ENCODE assay signal across 25 cellular contexts in genomic region chr3:195256639-195257453, GRCh38. TPM values are rescaled to one million over a fixed set of nuclear protein-coding genes. Genes with fewer than 3 reads are reported as not detected.
DNase-seq lines count a peak whose midpoint lies in the region; ATAC-seq, FAIRE-seq and TF ChIP-seq lines count a peak whose summit lies in the region.
"Had no signal": no experiment of that assay in that cellular context is flagged by ENCODE, and none has a peak within 500 bp of the region (broad histone marks: within the 10 kb centered on the region; RNA-seq: fewer than 3 reads in every experiment).

No MANE protein-coding gene starts in this region.

- TF ChIP-seq EP300 in K562 (IDR thresholded peaks at IDR 0.05; ENCODE audit: low read length): no peak

- H3K27me3 ChIP-seq in K562 (ENCODE audit: control insufficient read depth in 2 of 2, insufficient read depth in 2 of 2, low read length in 2 of 2): no peaks in the 10 kb centered on the region
- H3K27me3 ChIP-seq: body of pancreas, pancreas had no signal

- peak overlapping the region in 1 of 2 experiments; percentile 73; a peak in 2 of 4 replicates for H3K9ac ChIP-seq in K562 (ENCODE audit: insufficient read depth in 1 of 2, low read depth in 2 of 2, low read length in 2 of 2)

- TF ChIP-seq RAD21 in K562 (CRISPR knock-in tag; conservative IDR thresholded peaks at IDR 0.05 in 1 of 2, IDR thresholded peaks at IDR 0.05 in 1 of 2): no peak

- no peaks in the 10 kb centered on the region for H4K20me1 ChIP-seq in K562 (replicated peaks; ENCODE audit: control insufficient read depth, insufficient read depth, low read length)

- H3K27ac Mint-ChIP-seq in naive thymus-derived CD8-positive, alpha-beta T cell: peak overlapping the region; percentile 35 to 90 (median 78)
- H3K27ac Mint-ChIP-seq: activated naive CD4-positive, alpha-beta T cell treated with anti-CD3 and anti-CD28 coated beads, Interleukin-2, amount 50 U/mL, for 72 hours; activated T-cell treated with anti-CD3 and anti-CD28 coated beads, Interleukin-2, amount 50 U/mL, for 72 hours had no signal

- H3K27me3 Mint-ChIP-seq in naive thymus-derived CD8-positive, alpha-beta T cell: no peaks in the 10 kb centered on the region

- DNase-seq in activated CD8-positive, alpha-beta memory T cell treated with anti-CD3 and anti-CD28 coated beads for 24 hours: peak; percentile 56
- DNase-seq in activated CD8-positive, alpha-beta memory T cell treated with anti-CD3 and anti-CD28 coated beads, Interleukin-2, amount 50 U/mL, for 4 hours: no peak
- DNase-seq in K562 (ENCODE audit: extremely low read depth in 1 of 4, low spot score in 3 of 4) (no peak), ureter (ENCODE audit: low spot score) (peak; percentile 33), NCI-H82 treated with DMSO at 0.1 percent for 48 hours (lab: John Stamatoyannopoulos, UW; ENCODE audit: unreplicated experiment) (no peak), NCI-H1694 (lab: John Stamatoyannopoulos, UW) (no peak)
- DNase-seq in naive thymus-derived CD8-positive, alpha-beta T cell: no peak
- DNase-seq: activated CD4-positive, alpha-beta T cell treated with anti-CD3 and anti-CD28 coated beads, Interleukin-2, amount 50 U/mL, for 1 hour; activated T-cell treated with anti-CD3 and anti-CD28 coated beads, Interleukin-2, amount 50 U/mL, for 72 hours; body of pancreas; DMS79; foreskin fibroblast; HCEC 1CT; hypothalamus; NCI-H187 treated with DMSO at 0.1 percent for 48 hours; NCI-H345; pancreas; stimulated activated CD4-positive, alpha-beta T cell treated with anti-CD3 and anti-CD28 coated beads, Interleukin-4, amount 100 ng/mL, for 1 hour had no signal

- no peaks in the 10 kb centered on the region for H3K9me3 Mint-ChIP-seq in naive thymus-derived CD8-positive, alpha-beta T cell
- H3K9me3 Mint-ChIP-seq: activated naive CD4-positive, alpha-beta T cell treated with anti-CD3 and anti-CD28 coated beads, Interleukin-2, amount 50 U/mL, for 72 hours; activated T-cell treated with anti-CD3 and anti-CD28 coated beads, Interleukin-2, amount 50 U/mL, for 72 hours had no signal

- no peak overlapping the region for H2AFZ ChIP-seq in K562 (ENCODE audit: low read depth, low read length)

- H3K79me2 ChIP-seq in K562 (ENCODE audit: control insufficient read depth, insufficient read depth, low read length): peaks cover 25% of the 10 kb centered on the region

- no peak for TF ChIP-seq CTCF in K562 (IDR thresholded peaks at IDR 0.05 in 2 of 3, conservative IDR thresholded peaks at IDR 0.05 in 1 of 3; ENCODE audit: insufficient read depth in 2 of 3, low read depth in 1 of 3, low read length in 3 of 3)

- no peak overlapping the region for H3K4me3 ChIP-seq in K562
- H3K4me3 ChIP-seq: A549, body of pancreas, pancreas, skin epidermis had no signal

- in situ Hi-C loops in K562 (cut with MboI): no loop called here

- no peaks in the 10 kb centered on the region for H3K36me3 Mint-ChIP-seq in naive thymus-derived CD8-positive, alpha-beta T cell
- H3K36me3 Mint-ChIP-seq: activated naive CD4-positive, alpha-beta T cell treated with anti-CD3 and anti-CD28 coated beads, Interleukin-2, amount 50 U/mL, for 72 hours had no signal

- no peaks in the 10 kb centered on the region for H3K9me1 ChIP-seq in K562 (ENCODE audit: control insufficient read depth, insufficient read depth, low read length)

- 87% methylated on average over 19 of the region's 19 CpGs for WGBS in K562 (ENCODE audit: insufficient coverage, low coverage, missing lambda C conversion rate)

- no peaks in the 10 kb centered on the region for H3K9me3 ChIP-seq in K562 (replicated peaks; ENCODE audit: control insufficient read depth, insufficient read depth, low read depth, low read length)
- H3K9me3 ChIP-seq: A549, body of pancreas, pancreas had no signal

- no peak for ATAC-seq in K562
- no peak for ATAC-seq in naive thymus-derived CD8-positive, alpha-beta T cell
- ATAC-seq in activated CD4-positive, CD25-positive, alpha-beta regulatory T cell treated with anti-CD3 and anti-CD28 coated beads, Interleukin-2, amount 50 U/mL, for 24 hours: no peak
- ATAC-seq: A549; activated naive CD4-positive, alpha-beta T cell treated with anti-CD3 and anti-CD28 coated beads, Interleukin-2, amount 50 U/mL, for 72 hours; activated T-cell treated with anti-CD3 and anti-CD28 coated beads, Interleukin-2, amount 50 U/mL, for 72 hours; body of pancreas; pancreas; SK-N-SH treated with all-trans-retinoic acid at 6 μM for 48 hours had no signal

- H3K4me1 Mint-ChIP-seq in naive thymus-derived CD8-positive, alpha-beta T cell: peaks cover 20 to 45% (median 37%) of the 10 kb centered on the region in 4 donors

- intact Hi-C loops in K562 (cut with micrococcal nuclease): loop anchor here (5.0 kb wide), 1 partner anchor 140 kb away; no protein-coding TSS in a partner anchor

- no peak overlapping the region for H3K4me2 ChIP-seq in K562 (ENCODE audit: insufficient read depth, low read length)
- H3K4me2 ChIP-seq: A549 had no signal

- POLR2A ChIA-PET in K562 (lab: Yijun Ruan, JAX): interaction anchor here (0.6 to 0.7 kb wide), 2 partner anchors 107 to 608 kb away, joined by 3 read pairs; no protein-coding TSS in a partner anchor
- POLR2A ChIA-PET in naive thymus-derived CD8-positive, alpha-beta T cell (lab: Charles Lee): interaction anchor here (1.8 kb wide), 1 partner anchor 585 kb away, joined by 5 read pairs; the partner anchor contains the start of gene LSG1

- no peak for FAIRE-seq in K562 (lab: Jason Lieb, UNC)
- FAIRE-seq: A549, colon, pancreas, RCC 7860 had no signal

- H3K4me3 Mint-ChIP-seq in naive thymus-derived CD8-positive, alpha-beta T cell: no peak overlapping the region
- H3K4me3 Mint-ChIP-seq: activated T-cell treated with anti-CD3 and anti-CD28 coated beads, Interleukin-2, amount 50 U/mL, for 72 hours had no signal

- no TSS peak for BruUV-seq in K562 (replicated peaks; lab: Mats Ljungman, UMichigan)

- H3K27ac ChIP-seq in K562 (ENCODE audit: extremely low read depth, low read depth, low read length): no peak overlapping the region
- H3K27ac ChIP-seq: A549, body of pancreas, pancreas had no signal

- TF ChIP-seq POLR2A in K562 (conservative IDR thresholded peaks at IDR 0.05): no peak

- H3K36me3 ChIP-seq in K562 (ENCODE audit: control insufficient read depth, insufficient read depth, low read length): 0 out of 3 replicates have a peak, but pooled peaks cover 6% of the 10 kb centered on the region
- H3K36me3 ChIP-seq: pancreas had no signal

- CTCF ChIA-PET in K562 (lab: Yijun Ruan, JAX; ENCODE audit: low intra/inter-chr PET ratio): no interaction called here

- H3K4me1 ChIP-seq in K562 (replicated peaks in 1 of 2; ENCODE audit: control insufficient read depth in 2 of 2, insufficient read depth in 2 of 2, low read length in 2 of 2): peaks cover 12 to 46% of the 10 kb centered on the region in 2 experiments

TF ChIP-seq in K562, 482 proteins besides CTCF, POLR2A, EP300 and RAD21:
- TF ChIP-seq EGR1 (conservative IDR thresholded peaks at IDR 0.05): no peak
- no peak for TF ChIP-seq BRF1 (IDR thresholded peaks at IDR 0.05; ENCODE audit: borderline replicate concordance, extremely low read depth, insufficient read length)
- no peak for TF ChIP-seq ZKSCAN3 (CRISPR knock-in tag; IDR thresholded peaks at IDR 0.05)
- no peak for TF ChIP-seq ZNF347 (CRISPR knock-in tag; IDR thresholded peaks at IDR 0.05; ENCODE audit: low read depth)
- TF ChIP-seq RBFOX2 (IDR thresholded peaks at IDR 0.05; ENCODE audit: low read depth, low read length): 0 out of 2 replicates have a peak, but pooled peaks have one; percentile 21

RNA-seq across cellular contexts. Expression of gene XXYLT1, which starts 14.1 kb away (rescaled TPM):
- 19.3 and 36.1 TPM in 2 replicates for total RNA-seq in K562 (2011; cell fraction: chromatin; rRNA removed; ENCODE audit: low replicate concordance)
- total RNA-seq in K562 (2011; cell fraction: nucleolus; rRNA removed): 35.1 and 39.5 TPM in 2 replicates
- total RNA-seq in K562 (2011; cell fraction: nucleoplasm; rRNA removed): 26.9 and 30.3 TPM in 2 replicates
- total RNA-seq in K562 (2014; rRNA removed): 18.9 and 21.3 TPM in 2 replicates
- total RNA-seq in K562 (2014; rRNA removed; fragmentation: Illumina TruSeq; extraction: Trizol): 9.4 and 10.7 TPM in 2 replicates
- total RNA-seq in K562 (2015; rRNA removed; fragmentation: Illumina TruSeq; extraction: Trizol): 13.8 and 15.0 TPM in 2 replicates
- 18.0 and 18.4 TPM in 2 replicates for total RNA-seq in K562 (2021)
- 14.2 and 14.9 TPM in 2 replicates for polyA plus RNA-seq in K562 (2011; rRNA removed)
- 16.6 and 23.1 TPM in 2 replicates for polyA plus RNA-seq in K562 (2011; cell fraction: cytosol; rRNA removed)
- 8.6 and 13.0 TPM in 2 replicates for polyA plus RNA-seq in K562 (2011; cell fraction: nucleus; rRNA removed)
- 15.3 and 24.2 TPM in 2 replicates for polyA plus RNA-seq in K562 (2012)
- polyA plus RNA-seq in K562 (2014; fragmentation: Illumina TruSeq; extraction: Trizol): 14.3 and 15.6 TPM in 2 replicates
- polyA plus RNA-seq in K562 (2014; fragmentation: Nextera tagmentation; extraction: Ambion mirVana): 1 to 10 TPM; 1.9 to 2.9 TPM
- polyA plus RNA-seq in K562 (2014; rRNA removed): 14.2 and 15.6 TPM in 2 replicates
- 9.1 and 12.3 TPM in 2 replicates for polyA minus RNA-seq in K562 (2011; rRNA and poly(A)+ RNA removed)
- polyA minus RNA-seq in K562 (2011; cell fraction: cytosol; rRNA and poly(A)+ RNA removed): 18.4 and 20.8 TPM in 2 replicates
- 11.9 and 16.0 TPM in 2 replicates for polyA minus RNA-seq in K562 (2011; cell fraction: nucleus; rRNA and poly(A)+ RNA removed)
- 1 to 10 TPM; 5.4 to 5.6 TPM for total RNA-seq in naive thymus-derived CD8-positive, alpha-beta T cell
- polyA plus RNA-seq in naive thymus-derived CD8-positive, alpha-beta T cell: 1 to 10 TPM; 6.3 to 8.3 (median 7.2) TPM
- 19.7 TPM for total RNA-seq in ureter

Comparison
In these comparisons a context has a peak if more than half of its experiments do, and no peak if none do; other contexts are left out.
1. DNase-seq: peak in activated CD8-positive, alpha-beta memory T cell treated with anti-CD3 and anti-CD28 coated beads for 24 hours (single experiment) and ureter (single experiment); none in activated CD8-positive, alpha-beta memory T cell treated with anti-CD3 and anti-CD28 coated beads, Interleukin-2, amount 50 U/mL, for 4 hours (single experiment), K562 (0 of 4), naive thymus-derived CD8-positive, alpha-beta T cell (0 of 10), NCI-H82 treated with DMSO at 0.1 percent for 48 hours (single experiment) and NCI-H1694 (single experiment).